ENCODE assay signal across 9 cellular contexts in the genomic region with DNA sequence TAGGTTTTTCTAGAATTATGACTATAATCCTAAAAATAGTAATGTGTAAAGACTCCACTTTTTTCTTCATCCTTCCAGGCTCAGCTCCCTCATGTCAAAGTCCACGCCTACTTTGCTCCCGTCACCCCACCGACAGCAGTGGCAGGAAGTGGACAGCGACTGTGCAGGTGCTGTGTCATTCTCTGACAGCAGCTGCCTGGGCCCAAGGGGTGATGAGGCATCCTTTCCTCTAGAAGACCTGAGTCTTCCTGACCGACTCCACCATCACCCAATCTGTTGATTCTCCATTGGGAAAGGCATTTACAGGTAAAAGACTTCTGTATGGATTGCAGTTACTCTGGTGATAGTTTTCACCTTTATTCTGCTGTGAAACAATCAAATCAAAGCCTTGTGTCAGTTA. TPM values are rescaled to one million over a fixed set of nuclear protein-coding genes. Genes with fewer than 3 reads are reported as not detected.
DNase-seq lines count a peak whose midpoint lies in the region; ATAC-seq lines count a peak whose summit lies in the region.
"Had no signal": no experiment of that assay in that cellular context is flagged by ENCODE, and none has a peak within 500 bp of the region (broad histone marks: within the 10 kb centered on the region; RNA-seq: fewer than 3 reads in every experiment).

No MANE protein-coding gene starts in this region.

- POLR2A ChIA-PET in T-cell (lab: Charles Lee), result no interaction called here

- H3K36me3 Mint-ChIP-seq in T-cell, result peaks cover 30% of the 10 kb centered on the region
- H3K36me3 Mint-ChIP-seq in activated T-helper 2 cell treated with anti-CD3 and anti-CD28 coated beads, Interferon-gamma antibody, Interleukin-2, Interleukin-4, amounts not matched to agents 10 μg/mL and 5 μg/mL and 100 μg/mL, durations not matched to agents 14 hours and 24 hours and 36 hours (ENCODE audit: low read depth), result peaks cover 33% of the 10 kb centered on the region

- H3K27ac Mint-ChIP-seq in T-cell, result peak overlapping the region in 1 of 2 donors; percentile 68
- peak overlapping the region; percentile 38 for H3K27ac Mint-ChIP-seq in activated T-helper 2 cell treated with anti-CD3 and anti-CD28 coated beads, Interferon-gamma antibody, Interleukin-2, Interleukin-4, amounts not matched to agents 10 μg/mL and 5 μg/mL and 100 μg/mL, durations not matched to agents 14 hours and 24 hours and 36 hours

- H3K4me3 Mint-ChIP-seq in T-cell, result no peak overlapping the region
- H3K4me3 Mint-ChIP-seq in activated T-helper 2 cell treated with anti-CD3 and anti-CD28 coated beads, Interferon-gamma antibody, Interleukin-2, Interleukin-4, amounts not matched to agents 10 μg/mL and 5 μg/mL and 100 μg/mL, durations not matched to agents 14 hours and 24 hours and 36 hours (ENCODE audit: low read depth), result no peak overlapping the region

- H3K27me3 Mint-ChIP-seq in T-cell, result no peaks in the 10 kb centered on the region
- no peaks in the 10 kb centered on the region for H3K27me3 Mint-ChIP-seq in activated T-helper 2 cell treated with anti-CD3 and anti-CD28 coated beads, Interferon-gamma antibody, Interleukin-2, Interleukin-4, amounts not matched to agents 10 μg/mL and 5 μg/mL and 100 μg/mL, durations not matched to agents 14 hours and 24 hours and 36 hours (ENCODE audit: low read depth)

- intact Hi-C loops in activated T-helper 2 cell treated with anti-CD3 and anti-CD28 coated beads, Interferon-gamma antibody, Interleukin-2, Interleukin-4, amounts not matched to agents 10 μg/mL and 5 μg/mL and 100 μg/mL, durations not matched to agents 14 hours and 24 hours and 36 hours (cut with micrococcal nuclease), result no loop called here

- ATAC-seq in T-cell (replicated peaks in 1 of 4) (peak; percentile 48 to 59 (median 54)), HG03108 (IDR thresholded peaks at IDR 0.05; ENCODE audit: unreplicated experiment) (no peak)
- ATAC-seq: heart right ventricle had no signal

- in situ Hi-C loops in G401 (cut with HindIII; ENCODE audit: low sequenced_read_pairs), result no loop called here

- H3K4me1 Mint-ChIP-seq in T-cell, result peaks cover 10 to 13% (median 11%) of the 10 kb centered on the region in 3 donors
- peaks cover 18% of the 10 kb centered on the region for H3K4me1 Mint-ChIP-seq in activated T-helper 2 cell treated with anti-CD3 and anti-CD28 coated beads, Interferon-gamma antibody, Interleukin-2, Interleukin-4, amounts not matched to agents 10 μg/mL and 5 μg/mL and 100 μg/mL, durations not matched to agents 14 hours and 24 hours and 36 hours (ENCODE audit: low read depth)

- CTCF ChIA-PET in T-cell (lab: Charles Lee), result interaction anchor here in 1 of 2 donors (2.1 kb wide), 1 partner anchor 13 kb away, joined by 8 read pairs; no protein-coding TSS in a partner anchor

- no peaks in the 10 kb centered on the region for H3K9me3 Mint-ChIP-seq in T-cell
- no peaks in the 10 kb centered on the region for H3K9me3 Mint-ChIP-seq in activated T-helper 2 cell treated with anti-CD3 and anti-CD28 coated beads, Interferon-gamma antibody, Interleukin-2, Interleukin-4, amounts not matched to agents 10 μg/mL and 5 μg/mL and 100 μg/mL, durations not matched to agents 14 hours and 24 hours and 36 hours

- DNase-seq in ELR (ENCODE audit: low read depth) (peak; percentile 45), T-cell (peak in 17 of 34 experiments; percentile 1 to 25 (median 6)), hypothalamus (lab: John Stamatoyannopoulos, UW) (no peak), NCI-H748 treated with DMSO at 0.1 percent for 48 hours (lab: John Stamatoyannopoulos, UW) (no peak), G401 (ENCODE audit: low spot score) (no peak)
- DNase-seq in activated T-helper 2 cell treated with anti-CD3 and anti-CD28 coated beads, Interferon-gamma antibody, Interleukin-2, Interleukin-4, amounts not matched to agents 10 μg/mL and 5 μg/mL and 100 μg/mL, durations not matched to agents 14 hours and 24 hours and 36 hours (ENCODE audit: low spot score), result peak; percentile 35
- peak; percentile 68 for DNase-seq in stimulated activated CD4-positive, alpha-beta T cell treated with anti-CD3 and anti-CD28 coated beads, Interleukin-15, amount 100 ng/mL, for 24 hours
- DNase-seq: heart right ventricle had no signal

RNA-seq across cellular contexts. Expression of a gene that starts 54.8 kb away (rescaled TPM):
- 100 to 1,000 TPM in 1 of 5 donors, 10 to 100 TPM in 4; 87.3 to 101 (median 91.4) TPM for total RNA-seq in T-cell
- total RNA-seq in activated T-helper 2 cell treated with anti-CD3 and anti-CD28 coated beads, Interferon-gamma antibody, Interleukin-2, Interleukin-4, amounts not matched to agents 10 μg/mL and 5 μg/mL and 100 μg/mL, durations not matched to agents 14 hours and 24 hours and 36 hours, result 59.2 and 63.8 TPM in 2 replicates
- total RNA-seq in G401 (2014; rRNA removed; shearing (Covaris generic)), result 88.8 and 106 TPM in 2 replicates

Comparison
In these comparisons a context has a peak if more than half of its experiments do, and no peak if none do; other contexts are left out.
1. DNase-seq: peak in ELR (single experiment), activated T-helper 2 cell treated with anti-CD3 and anti-CD28 coated beads, Interferon-gamma antibody, Interleukin-2, Interleukin-4, amounts not matched to agents 10 μg/mL and 5 μg/mL and 100 μg/mL, durations not matched to agents 14 hours and 24 hours and 36 hours (single experiment) and stimulated activated CD4-positive, alpha-beta T cell treated with anti-CD3 and anti-CD28 coated beads, Interleukin-15, amount 100 ng/mL, for 24 hours (single experiment); none in hypothalamus (0 of 51), NCI-H748 treated with DMSO at 0.1 percent for 48 hours (single experiment) and G401 (single experiment).